1 cellular context compared by ENCODE assay signal in the genomic region with DNA sequence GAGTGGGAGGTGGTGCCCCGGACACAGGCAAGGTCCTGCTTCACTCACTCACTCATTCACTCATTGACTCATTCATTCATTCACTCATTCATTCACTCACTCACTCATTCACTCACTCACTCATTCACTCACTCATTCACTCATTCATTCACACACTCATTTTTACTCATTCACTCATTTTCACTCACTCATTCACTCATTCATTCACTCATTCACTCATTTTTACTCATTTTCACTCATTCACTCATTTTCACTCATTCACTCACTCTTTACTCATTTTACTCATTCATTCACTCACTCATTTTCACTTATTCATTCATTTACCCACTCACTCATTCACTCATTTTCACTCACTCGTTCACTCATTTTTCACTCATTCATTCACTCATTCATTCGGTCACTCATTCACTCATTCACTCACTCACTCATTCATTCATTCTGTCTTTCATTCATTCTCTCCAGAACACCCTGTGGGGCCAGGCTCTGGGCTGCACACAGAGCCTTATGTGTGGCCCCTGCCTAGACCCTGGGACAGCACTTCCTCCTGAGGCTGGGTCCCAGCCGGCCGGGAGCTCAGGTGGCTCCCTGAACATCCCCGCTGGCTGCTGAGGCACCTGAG.
A peak's percentile ranks its signal among the peaks of the same experiment; 100 is the strongest.
TF ChIP-seq lines count a peak whose summit lies in the region.

No MANE protein-coding gene starts in this region.

TF ChIP-seq in K562, 482 proteins besides CTCF, POLR2A, EP300 and RAD21 (continued from another document):
- TF ChIP-seq, protein P1, sequence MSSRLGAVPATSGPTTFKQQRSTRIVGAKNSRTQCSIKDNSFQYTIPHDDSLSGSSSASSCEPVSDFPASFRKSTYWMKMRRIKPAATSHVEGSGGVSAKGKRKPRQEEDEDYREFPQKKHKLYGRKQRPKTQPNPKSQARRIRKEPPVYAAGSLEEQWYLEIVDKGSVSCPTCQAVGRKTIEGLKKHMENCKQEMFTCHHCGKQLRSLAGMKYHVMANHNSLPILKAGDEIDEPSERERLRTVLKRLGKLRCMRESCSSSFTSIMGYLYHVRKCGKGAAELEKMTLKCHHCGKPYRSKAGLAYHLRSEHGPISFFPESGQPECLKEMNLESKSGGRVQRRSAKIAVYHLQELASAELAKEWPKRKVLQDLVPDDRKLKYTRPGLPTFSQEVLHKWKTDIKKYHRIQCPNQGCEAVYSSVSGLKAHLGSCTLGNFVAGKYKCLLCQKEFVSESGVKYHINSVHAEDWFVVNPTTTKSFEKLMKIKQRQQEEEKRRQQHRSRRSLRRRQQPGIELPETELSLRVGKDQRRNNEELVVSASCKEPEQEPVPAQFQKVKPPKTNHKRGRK (tag; IDR thresholded peaks at IDR 0.05), result 0 out of 2 replicates have a peak, but pooled peaks have one; percentile 25
- TF ChIP-seq ZKSCAN3 (CRISPR knock-in tag; IDR thresholded peaks at IDR 0.05), result no peak
- TF ChIP-seq, protein P2, sequence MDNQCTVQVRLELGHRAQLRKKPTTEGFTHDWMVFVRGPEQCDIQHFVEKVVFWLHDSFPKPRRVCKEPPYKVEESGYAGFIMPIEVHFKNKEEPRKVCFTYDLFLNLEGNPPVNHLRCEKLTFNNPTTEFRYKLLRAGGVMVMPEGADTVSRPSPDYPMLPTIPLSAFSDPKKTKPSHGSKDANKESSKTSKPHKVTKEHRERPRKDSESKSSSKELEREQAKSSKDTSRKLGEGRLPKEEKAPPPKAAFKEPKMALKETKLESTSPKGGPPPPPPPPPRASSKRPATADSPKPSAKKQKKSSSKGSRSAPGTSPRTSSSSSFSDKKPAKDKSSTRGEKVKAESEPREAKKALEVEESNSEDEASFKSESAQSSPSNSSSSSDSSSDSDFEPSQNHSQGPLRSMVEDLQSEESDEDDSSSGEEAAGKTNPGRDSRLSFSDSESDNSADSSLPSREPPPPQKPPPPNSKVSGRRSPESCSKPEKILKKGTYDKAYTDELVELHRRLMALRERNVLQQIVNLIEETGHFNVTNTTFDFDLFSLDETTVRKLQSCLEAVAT (IDR thresholded peaks at IDR 0.05), result peak; percentile 32 to 64; a peak in 1 of 4 replicates
- peak; percentile 74 for TF ChIP-seq ARHGAP35 (IDR thresholded peaks at IDR 0.05; ENCODE audit: partially characterized antibody)
- TF ChIP-seq, protein P3, sequence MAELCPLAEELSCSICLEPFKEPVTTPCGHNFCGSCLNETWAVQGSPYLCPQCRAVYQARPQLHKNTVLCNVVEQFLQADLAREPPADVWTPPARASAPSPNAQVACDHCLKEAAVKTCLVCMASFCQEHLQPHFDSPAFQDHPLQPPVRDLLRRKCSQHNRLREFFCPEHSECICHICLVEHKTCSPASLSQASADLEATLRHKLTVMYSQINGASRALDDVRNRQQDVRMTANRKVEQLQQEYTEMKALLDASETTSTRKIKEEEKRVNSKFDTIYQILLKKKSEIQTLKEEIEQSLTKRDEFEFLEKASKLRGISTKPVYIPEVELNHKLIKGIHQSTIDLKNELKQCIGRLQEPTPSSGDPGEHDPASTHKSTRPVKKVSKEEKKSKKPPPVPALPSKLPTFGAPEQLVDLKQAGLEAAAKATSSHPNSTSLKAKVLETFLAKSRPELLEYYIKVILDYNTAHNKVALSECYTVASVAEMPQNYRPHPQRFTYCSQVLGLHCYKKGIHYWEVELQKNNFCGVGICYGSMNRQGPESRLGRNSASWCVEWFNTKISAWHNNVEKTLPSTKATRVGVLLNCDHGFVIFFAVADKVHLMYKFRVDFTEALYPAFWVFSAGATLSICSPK (IDR thresholded peaks at IDR 0.05; ENCODE audit: borderline replicate concordance), result 0 out of 2 replicates have a peak, but pooled peaks have one; percentile 74
